In genomic region chr2:44951714-44952113, GRCh38 we compare ENCODE assay signal across 10 cellular contexts. TPM values are rescaled to one million over a fixed set of nuclear protein-coding genes. Genes with fewer than 3 reads are reported as not detected.
DNase-seq lines count a peak whose midpoint lies in the region; ATAC-seq and TF ChIP-seq lines count a peak whose summit lies in the region.
"Had no signal": no experiment of that assay in that cellular context is flagged by ENCODE, and none has a peak within 500 bp of the region (broad histone marks: within the 10 kb centered on the region; RNA-seq: fewer than 3 reads in every experiment).

No MANE protein-coding gene starts in this region.

- TF ChIP-seq CTCF in activated B cell treated with CpG ODN at 0.5 μM for 24 hours (IDR thresholded peaks at IDR 0.05), result no peak
- no peak for TF ChIP-seq CTCF in prostate gland (IDR thresholded peaks at IDR 0.05)

- 65% methylated on average over 8 of the region's 8 CpGs for WGBS in prostate gland

- no peak for ATAC-seq in activated B cell treated with CpG ODN at 0.5 μM for 24 hours (ENCODE audit: low read depth)
- no peak for ATAC-seq in stimulated activated effector memory CD8-positive, alpha-beta T cell treated with anti-CD3 and anti-CD28 coated beads, Interleukin-12 subunit alpha, Interleukin-12 subunit beta, amount 100 ng/mL, for 72 hours
- ATAC-seq in GM21390 (IDR thresholded peaks at IDR 0.05; ENCODE audit: unreplicated experiment), result no peak
- ATAC-seq: natural killer cell had no signal

- POLR2A ChIA-PET in activated B cell treated with CpG ODN at 0.5 μM for 24 hours (lab: Charles Lee), result no interaction called here

- no peaks in the 10 kb centered on the region for H3K36me3 ChIP-seq in prostate gland

- H3K27ac Mint-ChIP-seq in activated T-cell treated with anti-CD3 and anti-CD28 coated beads, Interleukin-2, amount 50 U/mL, for 24 hours, result no peak overlapping the region
- no peak overlapping the region for H3K27ac Mint-ChIP-seq in activated B cell treated with CpG ODN at 0.5 μM for 24 hours
- no peak overlapping the region for H3K27ac Mint-ChIP-seq in stimulated activated effector memory CD8-positive, alpha-beta T cell treated with anti-CD3 and anti-CD28 coated beads, Interleukin-12 subunit alpha, Interleukin-12 subunit beta, amount 100 ng/mL, for 72 hours
- H3K27ac Mint-ChIP-seq: natural killer cell had no signal

- no peak overlapping the region for H3K4me3 Mint-ChIP-seq in activated T-cell treated with anti-CD3 and anti-CD28 coated beads, Interleukin-2, amount 50 U/mL, for 24 hours
- peak overlapping the region; percentile 33 for H3K4me3 Mint-ChIP-seq in activated B cell treated with CpG ODN at 0.5 μM for 24 hours
- peak overlapping the region; percentile 34 for H3K4me3 Mint-ChIP-seq in stimulated activated effector memory CD8-positive, alpha-beta T cell treated with anti-CD3 and anti-CD28 coated beads, Interleukin-12 subunit alpha, Interleukin-12 subunit beta, amount 100 ng/mL, for 72 hours
- H3K4me3 Mint-ChIP-seq: natural killer cell had no signal

- H3K36me3 Mint-ChIP-seq in activated T-cell treated with anti-CD3 and anti-CD28 coated beads, Interleukin-2, amount 50 U/mL, for 24 hours (ENCODE audit: low read depth), result no peaks in the 10 kb centered on the region
- no peaks in the 10 kb centered on the region for H3K36me3 Mint-ChIP-seq in activated B cell treated with CpG ODN at 0.5 μM for 24 hours (ENCODE audit: low read depth)
- no peaks in the 10 kb centered on the region for H3K36me3 Mint-ChIP-seq in stimulated activated effector memory CD8-positive, alpha-beta T cell treated with anti-CD3 and anti-CD28 coated beads, Interleukin-12 subunit alpha, Interleukin-12 subunit beta, amount 100 ng/mL, for 72 hours
- H3K36me3 Mint-ChIP-seq: natural killer cell had no signal

- peak; percentile 35 for DNase-seq in activated T-cell treated with anti-CD3 and anti-CD28 coated beads, Interleukin-2, amount 50 U/mL, for 24 hours
- no peak for DNase-seq in activated T-cell treated with anti-CD3 and anti-CD28 coated beads, Interleukin-2, amount 50 U/mL, for 1 hour
- DNase-seq in activated B cell treated with CpG ODN at 0.5 μM for 24 hours (no peak), prostate gland (ENCODE audit: low spot score) (no peak), T-helper 9 cell (no peak)
- no peak for DNase-seq in stimulated activated effector memory CD8-positive, alpha-beta T cell treated with anti-CD3 and anti-CD28 coated beads, Interleukin-12 subunit alpha, Interleukin-12 subunit beta, amount 100 ng/mL, for 72 hours (ENCODE audit: low spot score in 2 of 2)
- DNase-seq: natural killer cell had no signal

- H3K4me1 ChIP-seq in prostate gland (replicated peaks), result peaks cover 8% of the 10 kb centered on the region

- H3K4me3 ChIP-seq in iPS-18c (ENCODE audit: insufficient read depth, low read depth, low read length), result peak overlapping the region; percentile 28; the same call in 1 of the 2 replicates
- no peak overlapping the region for H3K4me3 ChIP-seq in prostate gland

- H3K27ac ChIP-seq in prostate gland, result no peak overlapping the region

- H3K27me3 ChIP-seq in prostate gland (replicated peaks; ENCODE audit: insufficient read depth), result peaks cover 25% of the 10 kb centered on the region

- CTCF ChIA-PET in activated B cell treated with CpG ODN at 0.5 μM for 24 hours (lab: Charles Lee), result no interaction called here

- intact Hi-C loops in activated B cell treated with CpG ODN at 0.5 μM for 24 hours (cut with micrococcal nuclease), result no loop called here
- intact Hi-C loops in prostate gland (cut with DNase I), result no loop called here

- H3K9me3 Mint-ChIP-seq in activated T-cell treated with anti-CD3 and anti-CD28 coated beads, Interleukin-2, amount 50 U/mL, for 24 hours, result no peaks in the 10 kb centered on the region
- no peaks in the 10 kb centered on the region for H3K9me3 Mint-ChIP-seq in activated B cell treated with CpG ODN at 0.5 μM for 24 hours
- no peaks in the 10 kb centered on the region for H3K9me3 Mint-ChIP-seq in stimulated activated effector memory CD8-positive, alpha-beta T cell treated with anti-CD3 and anti-CD28 coated beads, Interleukin-12 subunit alpha, Interleukin-12 subunit beta, amount 100 ng/mL, for 72 hours
- H3K9me3 Mint-ChIP-seq: natural killer cell had no signal

- peaks cover 40% of the 10 kb centered on the region for H3K4me1 Mint-ChIP-seq in activated T-cell treated with anti-CD3 and anti-CD28 coated beads, Interleukin-2, amount 50 U/mL, for 24 hours (ENCODE audit: low read depth)
- peaks cover 48% of the 10 kb centered on the region for H3K4me1 Mint-ChIP-seq in activated B cell treated with CpG ODN at 0.5 μM for 24 hours
- peaks cover 19% of the 10 kb centered on the region for H3K4me1 Mint-ChIP-seq in stimulated activated effector memory CD8-positive, alpha-beta T cell treated with anti-CD3 and anti-CD28 coated beads, Interleukin-12 subunit alpha, Interleukin-12 subunit beta, amount 100 ng/mL, for 72 hours

- TF ChIP-seq POLR2A in prostate gland (IDR thresholded peaks at IDR 0.05), result no peak

- H3K9me3 ChIP-seq in iPS-18c (ENCODE audit: control insufficient read depth, insufficient read depth, low read length), result peaks cover 4% of the 10 kb centered on the region
- no peaks in the 10 kb centered on the region for H3K9me3 ChIP-seq in prostate gland

- H3K27me3 Mint-ChIP-seq in activated T-cell treated with anti-CD3 and anti-CD28 coated beads, Interleukin-2, amount 50 U/mL, for 24 hours, result peaks cover 94% of the 10 kb centered on the region
- H3K27me3 Mint-ChIP-seq in activated B cell treated with CpG ODN at 0.5 μM for 24 hours, result peaks cover 80% of the 10 kb centered on the region

RNA-seq across cellular contexts. Expression of gene SIX3, which starts 10.2 kb away (rescaled TPM):
- not detected in 2 replicates for total RNA-seq in activated B cell treated with CpG ODN at 0.5 μM for 24 hours
- total RNA-seq in prostate gland, result not detected
- total RNA-seq: glomerular endothelial cell had no signal

RNA-seq across cellular contexts. Expression of gene SIX2, which starts 57.5 kb away (rescaled TPM):
- total RNA-seq in activated B cell treated with CpG ODN at 0.5 μM for 24 hours (not detected in 2 replicates), prostate gland (1 to 10 TPM; 1.8 to 5.1 TPM)
- total RNA-seq: natural killer cell had no signal
